Comparison of ENCODE assay signal across 24 cellular contexts in the genomic region with DNA sequence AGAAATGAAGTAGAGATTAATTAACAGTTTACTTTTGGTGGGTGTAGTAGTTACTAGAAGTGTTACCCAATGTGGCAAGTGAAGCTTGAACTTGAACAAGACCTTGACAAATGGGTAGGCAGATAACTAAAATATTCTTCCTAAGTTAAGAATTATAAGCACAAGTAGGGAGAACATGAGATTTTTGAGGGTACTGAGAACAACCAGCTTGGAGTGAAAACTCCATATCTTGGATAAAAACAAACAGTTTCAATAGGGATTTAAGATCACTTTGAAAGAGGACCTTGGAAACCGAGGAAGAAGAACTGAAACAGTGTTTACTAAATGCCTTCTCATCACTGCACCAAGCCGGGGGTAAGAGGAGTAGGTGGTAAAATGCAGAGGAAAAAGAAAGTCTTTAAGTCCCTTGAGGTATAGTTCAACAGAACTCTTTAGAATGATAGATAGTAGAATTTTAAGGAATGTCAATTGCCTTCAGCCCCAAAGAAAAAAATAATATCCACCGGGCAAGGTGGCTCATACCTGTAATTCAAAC.
"Had no signal": no experiment of that assay in that cellular context is flagged by ENCODE, and none has a peak within 500 bp of the region (broad histone marks: within the 10 kb centered on the region; RNA-seq: fewer than 3 reads in every experiment).

No MANE protein-coding gene starts in this region.

- H3K27ac Mint-ChIP-seq: activated CD4-positive, alpha-beta memory T cell treated with anti-CD3 and anti-CD28 coated beads, Interleukin-2, amount 10 ng/mL, durations not matched to agents 7 days and 5 days; activated CD4-positive, alpha-beta T cell treated with anti-CD3 and anti-CD28 coated beads for 36 hours; activated naive CD8-positive, alpha-beta T cell treated with anti-CD3 and anti-CD28 coated beads, Interleukin-2, amount 10 ng/mL, durations not matched to agents 7 days and 5 days; T-cell had no signal

- H3K9me3 Mint-ChIP-seq: activated naive CD8-positive, alpha-beta T cell treated with anti-CD3 and anti-CD28 coated beads, Interleukin-2, amount 10 ng/mL, durations not matched to agents 7 days and 5 days had no signal

- DNase-seq: activated CD4-positive, alpha-beta memory T cell treated with anti-CD3 and anti-CD28 coated beads, Interleukin-2, amount 10 ng/mL, durations not matched to agents 7 days and 5 days; activated CD4-positive, alpha-beta T cell treated with anti-CD3 and anti-CD28 coated beads for 36 hours; activated CD4-positive, alpha-beta T cell treated with anti-CD3 and anti-CD28 coated beads, Interleukin-2, amount 50 U/mL, for 1 hour; activated CD8-positive, alpha-beta memory T cell treated with anti-CD3 and anti-CD28 coated beads, Interleukin-2, amount 50 U/mL, for 48 hours; activated naive CD4-positive, alpha-beta T cell treated with anti-CD3 and anti-CD28 coated beads, Interleukin-2, amount 50 U/mL, for 16 hours; activated naive CD8-positive, alpha-beta T cell treated with anti-CD3 and anti-CD28 coated beads, Interleukin-2, amount 10 ng/mL, durations not matched to agents 7 days and 5 days; activated T-cell treated with anti-CD3 and anti-CD28 coated beads, Interleukin-2, amount 50 U/mL, for 1 hour; adrenal gland; aorta; body of pancreas; cortex of kidney; NCI-H1092 treated with DMSO at 0.1 percent for 48 hours; NCI-H1436; NCI-H1694 treated with DMSO at 0.1 percent for 48 hours; NCI-H2081; NCI-H510A treated with DMSO at 0.1 percent for 48 hours; NCI-H69; PC-3; T-cell; T-helper 2 cell; T1000 had no signal

- H3K9me3 ChIP-seq: adrenal gland, body of pancreas had no signal

- ATAC-seq: activated CD4-positive, alpha-beta T cell treated with anti-CD3 and anti-CD28 coated beads for 36 hours; body of pancreas; PC-3; T-cell had no signal

- H3K27ac ChIP-seq: adrenal gland, body of pancreas, SK-N-MC, VCaP had no signal

- H3K27me3 ChIP-seq: adrenal gland, body of pancreas had no signal

- H3K36me3 Mint-ChIP-seq: activated naive CD8-positive, alpha-beta T cell treated with anti-CD3 and anti-CD28 coated beads, Interleukin-2, amount 10 ng/mL, durations not matched to agents 7 days and 5 days; T-cell had no signal

- H3K36me3 ChIP-seq: adrenal gland had no signal

- H3K27me3 Mint-ChIP-seq: activated CD4-positive, alpha-beta memory T cell treated with anti-CD3 and anti-CD28 coated beads, Interleukin-2, amount 10 ng/mL, durations not matched to agents 7 days and 5 days; activated CD4-positive, alpha-beta T cell treated with anti-CD3 and anti-CD28 coated beads for 36 hours; activated naive CD8-positive, alpha-beta T cell treated with anti-CD3 and anti-CD28 coated beads, Interleukin-2, amount 10 ng/mL, durations not matched to agents 7 days and 5 days; central memory CD8-positive, alpha-beta T cell; T-cell had no signal

- H3K4me1 Mint-ChIP-seq: activated CD4-positive, alpha-beta memory T cell treated with anti-CD3 and anti-CD28 coated beads, Interleukin-2, amount 10 ng/mL, durations not matched to agents 7 days and 5 days; activated CD4-positive, alpha-beta T cell treated with anti-CD3 and anti-CD28 coated beads for 36 hours; central memory CD8-positive, alpha-beta T cell; T-cell had no signal

- H3K4me3 Mint-ChIP-seq: activated CD4-positive, alpha-beta memory T cell treated with anti-CD3 and anti-CD28 coated beads, Interleukin-2, amount 10 ng/mL, durations not matched to agents 7 days and 5 days; activated CD4-positive, alpha-beta T cell treated with anti-CD3 and anti-CD28 coated beads for 36 hours; activated naive CD8-positive, alpha-beta T cell treated with anti-CD3 and anti-CD28 coated beads, Interleukin-2, amount 10 ng/mL, durations not matched to agents 7 days and 5 days; central memory CD8-positive, alpha-beta T cell; T-cell had no signal

- H3K4me1 ChIP-seq: adrenal gland, body of pancreas had no signal

- H3K4me3 ChIP-seq: adrenal gland, body of pancreas, SK-N-MC had no signal
